In the genomic region with DNA sequence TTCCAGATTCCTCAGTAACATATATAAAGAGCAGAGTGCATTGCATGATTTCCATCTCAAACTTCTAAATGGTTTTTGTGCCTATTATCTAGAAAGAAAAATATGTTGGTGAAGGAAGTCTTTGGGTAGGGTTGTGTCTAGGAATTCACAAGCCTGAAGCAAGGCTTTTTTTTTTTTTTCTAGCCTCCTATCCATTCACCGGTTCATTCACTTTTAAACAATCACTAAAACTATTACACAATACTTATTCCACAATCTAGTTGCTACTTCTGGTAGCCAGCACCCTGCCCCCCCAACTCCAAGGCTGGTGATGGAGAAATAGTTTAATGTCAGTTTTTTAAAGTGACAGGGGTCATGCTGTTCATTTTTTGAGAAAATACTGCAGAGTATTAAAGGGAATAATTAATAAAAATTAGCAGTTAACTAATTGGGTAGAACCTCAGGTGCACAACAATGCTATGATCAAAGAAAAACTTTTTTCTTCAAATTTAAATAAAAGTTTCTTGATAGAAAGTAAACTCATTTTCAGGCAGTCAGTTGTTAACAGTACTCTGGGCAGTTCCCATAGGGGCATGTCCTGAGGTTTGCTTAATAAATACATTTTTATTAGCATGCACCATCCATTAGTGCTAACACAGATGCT, we compare ENCODE assay signal across 8 cellular contexts. TPM values are rescaled to one million over a fixed set of nuclear protein-coding genes. Genes with fewer than 3 reads are reported as not detected.
DNase-seq lines count a peak whose midpoint lies in the region; TF ChIP-seq lines count a peak whose summit lies in the region.

No MANE protein-coding gene starts in this region.

- H3K36me3 Mint-ChIP-seq in H9 (ENCODE audit: insufficient read depth in 1 of 3, low read depth in 3 of 3) (peaks cover 0 to 9% (median 6%) of the 10 kb centered on the region in 3 experiments; a peak in 4 of 7 replicates), progenitor cell of endocrine pancreas (ENCODE audit: insufficient read depth) (peaks cover 8% of the 10 kb centered on the region)

- no peak for TF ChIP-seq POLR2A in esophagus muscularis mucosa (IDR thresholded peaks at IDR 0.05; ENCODE audit: low read depth)

- no peak overlapping the region for H3K27ac ChIP-seq in H9 (ENCODE audit: insufficient read length, low read depth, low read length)
- H3K27ac ChIP-seq in esophagus muscularis mucosa (replicated peaks in 1 of 4): peak overlapping the region; percentile 92 to 100 (median 100)

- H3K4me3 Mint-ChIP-seq in H9: peak overlapping the region; percentile 74 to 80
- H3K4me3 Mint-ChIP-seq in progenitor cell of endocrine pancreas (ENCODE audit: low read depth): peak overlapping the region; percentile 77

- H3K27ac Mint-ChIP-seq in H9 (peak overlapping the region in 2 of 3 experiments; percentile 83 to 92; a peak in 3 of 7 replicates), progenitor cell of endocrine pancreas (peak overlapping the region; percentile 96)

- no peak overlapping the region for H3K18ac ChIP-seq in H9 (ENCODE audit: insufficient read length, low read depth, low read length)

- no peak overlapping the region for H2AK5ac ChIP-seq in H9 (ENCODE audit: insufficient read length, low read length)

- H3K23me2 ChIP-seq in H9 (ENCODE audit: insufficient read length, low read depth, low read length, poor library complexity, severe bottlenecking): no peaks in the 10 kb centered on the region

- no peak overlapping the region for H2BK5ac ChIP-seq in H9 (ENCODE audit: insufficient read length, low read length)

- no CpG with 5 or more reads among the region's 1 CpG for WGBS in H9 (ENCODE audit: extremely low coverage, insufficient read length, low lambda C conversion rate)
- WGBS in esophagus muscularis mucosa: 13% methylated on average over 1 of the region's 1 CpG

- no peaks in the 10 kb centered on the region for H3K79me1 ChIP-seq in H9 (ENCODE audit: insufficient read depth, low read depth, low read length, poor library complexity, severe bottlenecking)

- H2BK20ac ChIP-seq in H9 (ENCODE audit: low read depth, low read length, poor library complexity, severe bottlenecking): no peak overlapping the region

- no peak overlapping the region for H2BK120ac ChIP-seq in H9 (ENCODE audit: low read depth, low read length, poor library complexity, severe bottlenecking)

- H2BK15ac ChIP-seq in H9 (ENCODE audit: low read depth, low read length): no peak overlapping the region

- H3K9me3 ChIP-seq in H9 (ENCODE audit: control insufficient read depth, low read depth, low read length): no peaks in the 10 kb centered on the region
- no peaks in the 10 kb centered on the region for H3K9me3 ChIP-seq in esophagus muscularis mucosa

- H4K20me1 ChIP-seq in H9 (ENCODE audit: control insufficient read depth, insufficient read depth, insufficient read length): no peaks in the 10 kb centered on the region

- no peak overlapping the region for H4K91ac ChIP-seq in H9 (ENCODE audit: insufficient read length, low read depth, low read length)

- H3K79me2 ChIP-seq in H9 (ENCODE audit: insufficient read depth, low read length): peaks cover 3% of the 10 kb centered on the region; the same call in 1 of the 2 replicates

- H3K4me2 ChIP-seq in H9 (ENCODE audit: insufficient read depth, insufficient read length, low read length): peak overlapping the region; percentile 92

- H3K4me1 Mint-ChIP-seq in H9 (peaks cover 37 to 38% of the 10 kb centered on the region in 2 experiments), progenitor cell of endocrine pancreas (ENCODE audit: low read depth) (peaks cover 38% of the 10 kb centered on the region)

- DNase-seq in H9: no peak
- peak; percentile 94 for DNase-seq in SIG-M5 treated with dmso at 0.1 percent for 504 hours (lab: John Stamatoyannopoulos, UW; ENCODE audit: unreplicated experiment)
- no peak for DNase-seq in esophagus muscularis mucosa (ENCODE audit: extremely low spot score)
- DNase-seq in progenitor cell of endocrine pancreas (ENCODE audit: low spot score, unreplicated experiment): no peak
- DNase-seq in hepatic stellate cell (ENCODE audit: low spot score): no peak
- DNase-seq in DMS79 (lab: John Stamatoyannopoulos, UW): no peak
- DNase-seq in NCI-H2107 treated with DMSO at 0.1 percent for 48 hours (lab: John Stamatoyannopoulos, UW; ENCODE audit: unreplicated experiment): no peak
- no peak for DNase-seq in A172 (ENCODE audit: low spot score)

- H3K4me1 ChIP-seq in H9 (ENCODE audit: insufficient read depth, low read length): peaks cover 2% of the 10 kb centered on the region
- peaks cover 49 to 57% (median 53%) of the 10 kb centered on the region in 4 donors for H3K4me1 ChIP-seq in esophagus muscularis mucosa

- no peak overlapping the region for H3K56ac ChIP-seq in H9 (ENCODE audit: insufficient read length, low read depth, low read length)

- H2AFZ ChIP-seq in H9 (ENCODE audit: low read length): no peak overlapping the region

- H4K8ac ChIP-seq in H9 (replicated peaks; ENCODE audit: insufficient read length, low read depth, low read length): no peak overlapping the region

- H3T11ph ChIP-seq in H9 (ENCODE audit: low read length): no peak overlapping the region

- H3K9ac ChIP-seq in H9 (ENCODE audit: extremely low read depth, insufficient read length, low read length): peak overlapping the region; percentile 25

- H3K4ac ChIP-seq in H9 (ENCODE audit: low read depth, low read length): no peak overlapping the region

- no peaks in the 10 kb centered on the region for H3K36me3 ChIP-seq in esophagus muscularis mucosa

- no peak for TF ChIP-seq EP300 in esophagus muscularis mucosa (IDR thresholded peaks at IDR 0.05)

- no peak overlapping the region for H3K14ac ChIP-seq in H9 (ENCODE audit: insufficient read depth, low read length)

- H3K23ac ChIP-seq in H9 (ENCODE audit: insufficient read length, low read depth, low read length): no peak overlapping the region

- H2BK12ac ChIP-seq in H9 (ENCODE audit: insufficient read length, low read depth, low read length): no peak overlapping the region

- intact Hi-C loops in esophagus muscularis mucosa (cut with DNase I): loop anchor here (5.0 kb wide), 1 partner anchor 488 kb away; no protein-coding TSS in a partner anchor

- H4K5ac ChIP-seq in H9 (ENCODE audit: insufficient read length, low read depth, low read length): no peak overlapping the region

- H3K27me3 Mint-ChIP-seq in H9 (ENCODE audit: low read depth) (no peaks in the 10 kb centered on the region), progenitor cell of endocrine pancreas (no peaks in the 10 kb centered on the region)

- H3K27me3 ChIP-seq in H9 (ENCODE audit: insufficient read depth, low read length) (no peaks in the 10 kb centered on the region), esophagus muscularis mucosa (no peaks in the 10 kb centered on the region)

- peak overlapping the region; percentile 55 to 64 (median 57) for H3K4me3 ChIP-seq in esophagus muscularis mucosa

- TF ChIP-seq CTCF in H9 (conservative IDR thresholded peaks at IDR 0.05) (no peak), esophagus muscularis mucosa (IDR thresholded peaks at IDR 0.05) (no peak), progenitor cell of endocrine pancreas (IDR thresholded peaks at IDR 0.05; ENCODE audit: unreplicated experiment) (no peak)

- H3K9me3 Mint-ChIP-seq in H9 (peaks cover 3% of the 10 kb centered on the region in 2 experiments; a peak in 3 of 5 replicates), progenitor cell of endocrine pancreas (ENCODE audit: low read depth) (no peaks in the 10 kb centered on the region)

RNA-seq across cellular contexts. Expression of a gene that starts 10.9 kb away (rescaled TPM):
- total RNA-seq in H9 (2021) (80.2 and 80.3 TPM in 2 replicates), esophagus muscularis mucosa (100 to 1,000 TPM in 2 of 4 donors, 10 to 100 TPM in 2; 83.3 to 119 (median 97.9) TPM), progenitor cell of endocrine pancreas (193 and 214 TPM in 2 replicates)
- total RNA-seq in A172 (2014; rRNA removed; shearing (Covaris generic)): 50.8 and 51.3 TPM in 2 replicates
